16 cellular contexts compared by ENCODE assay signal in genomic region chr5:74497706-74498105, GRCh38.
"Had no signal": no experiment of that assay in that cellular context is flagged by ENCODE, and none has a peak within 500 bp of the region (broad histone marks: within the 10 kb centered on the region; RNA-seq: fewer than 3 reads in every experiment).

No MANE protein-coding gene starts in this region.

- H3K4me3 Mint-ChIP-seq: activated CD4-positive, alpha-beta memory T cell treated with anti-CD3 and anti-CD28 coated beads, Interleukin-2, amount 10 ng/mL, durations not matched to agents 7 days and 5 days; activated T-cell treated with anti-CD3 and anti-CD28 coated beads, Interleukin-2, amount 50 U/mL, for 72 hours; naive thymus-derived CD4-positive, alpha-beta T cell had no signal

- H3K4me3 ChIP-seq: coronary artery, lower lobe of right lung, right atrium auricular region, skin epidermis, thyroid gland, uterus had no signal

- H3K4me1 ChIP-seq: lower lobe of right lung, right atrium auricular region, thyroid gland, uterus had no signal

- H3K4me1 Mint-ChIP-seq: activated CD4-positive, alpha-beta memory T cell treated with anti-CD3 and anti-CD28 coated beads, Interleukin-2, amount 10 ng/mL, durations not matched to agents 7 days and 5 days; naive thymus-derived CD4-positive, alpha-beta T cell had no signal

- H3K27me3 ChIP-seq: neutrophil, right atrium auricular region, thyroid gland, uterus had no signal

- H3K27ac Mint-ChIP-seq: activated CD4-positive, alpha-beta memory T cell treated with anti-CD3 and anti-CD28 coated beads, Interleukin-2, amount 10 ng/mL, durations not matched to agents 7 days and 5 days; activated T-cell treated with anti-CD3 and anti-CD28 coated beads, Interleukin-2, amount 50 U/mL, for 72 hours; naive thymus-derived CD4-positive, alpha-beta T cell had no signal

- DNase-seq: activated CD4-positive, alpha-beta memory T cell treated with anti-CD3 and anti-CD28 coated beads, Interleukin-2, amount 10 ng/mL, durations not matched to agents 7 days and 5 days; activated CD4-positive, alpha-beta T cell treated with anti-CD3 and anti-CD28 coated beads for 1 hour; activated naive CD4-positive, alpha-beta T cell; activated T-cell treated with anti-CD3 and anti-CD28 coated beads, Interleukin-2, amount 50 U/mL, for 72 hours; aorta; effector memory CD4-positive, alpha-beta T cell; glutamatergic neuron; left cardiac atrium; lower lobe of right lung; naive thymus-derived CD4-positive, alpha-beta T cell; thyroid gland; uterus had no signal

- H3K36me3 Mint-ChIP-seq: naive thymus-derived CD4-positive, alpha-beta T cell had no signal

- H3K9me3 Mint-ChIP-seq: activated CD4-positive, alpha-beta memory T cell treated with anti-CD3 and anti-CD28 coated beads, Interleukin-2, amount 10 ng/mL, durations not matched to agents 7 days and 5 days; activated T-cell treated with anti-CD3 and anti-CD28 coated beads, Interleukin-2, amount 50 U/mL, for 72 hours had no signal

- H3K36me3 ChIP-seq: lower lobe of right lung, neutrophil, right atrium auricular region, thyroid gland, uterus had no signal

- H3K9me3 ChIP-seq: lower lobe of right lung, neutrophil, right atrium auricular region, thyroid gland, uterus had no signal

- ATAC-seq: activated T-cell treated with anti-CD3 and anti-CD28 coated beads, Interleukin-2, amount 50 U/mL, for 72 hours; left cardiac atrium; lower lobe of right lung; naive thymus-derived CD4-positive, alpha-beta T cell had no signal
